18 cellular contexts compared by ENCODE assay signal in genomic region chr12:116529686-116530085, GRCh38. TPM values are rescaled to one million over a fixed set of nuclear protein-coding genes. Genes with fewer than 3 reads are reported as not detected.
"Had no signal": no experiment of that assay in that cellular context is flagged by ENCODE, and none has a peak within 500 bp of the region (broad histone marks: within the 10 kb centered on the region; RNA-seq: fewer than 3 reads in every experiment).

No MANE protein-coding gene starts in this region.

- H3K36me3 Mint-ChIP-seq: activated naive CD4-positive, alpha-beta T cell treated with anti-CD3 and anti-CD28 coated beads, Interleukin-2, amount 50 U/mL, for 24 hours; mesothelial cell of epicardium; natural killer cell treated with Interleukin-12 subunit alpha and Interleukin-12 subunit beta and Interleukin-15 and Interleukin-18, amount 100 ng/mL, for 72 hours had no signal

- ATAC-seq: left lobe of liver; natural killer cell treated with Interleukin-12 subunit alpha and Interleukin-12 subunit beta and Interleukin-15 and Interleukin-18, amount 100 ng/mL, for 72 hours; sciatic nerve had no signal

- H3K4me3 Mint-ChIP-seq: activated naive CD4-positive, alpha-beta T cell treated with anti-CD3 and anti-CD28 coated beads, Interleukin-2, amount 50 U/mL, for 24 hours; mesothelial cell of epicardium; natural killer cell treated with Interleukin-12 subunit alpha and Interleukin-12 subunit beta and Interleukin-15 and Interleukin-18, amount 100 ng/mL, for 72 hours had no signal

- H3K36me3 ChIP-seq: tibial artery had no signal

- H3K4me3 ChIP-seq: lung, tibial artery had no signal

- H3K27ac Mint-ChIP-seq: activated naive CD4-positive, alpha-beta T cell treated with anti-CD3 and anti-CD28 coated beads, Interleukin-2, amount 50 U/mL, for 24 hours; natural killer cell treated with Interleukin-12 subunit alpha and Interleukin-12 subunit beta and Interleukin-15 and Interleukin-18, amount 100 ng/mL, for 72 hours had no signal

- H3K9me3 ChIP-seq: tibial artery had no signal

- H3K27me3 Mint-ChIP-seq: activated naive CD4-positive, alpha-beta T cell treated with anti-CD3 and anti-CD28 coated beads, Interleukin-2, amount 50 U/mL, for 24 hours had no signal

- DNase-seq: activated CD4-positive, alpha-beta T cell treated with anti-CD3 and anti-CD28 coated beads for 1 hour; activated CD8-positive, alpha-beta memory T cell treated with anti-CD3 and anti-CD28 coated beads for 24 hours; activated CD8-positive, alpha-beta memory T cell treated with anti-CD3 and anti-CD28 coated beads, Interleukin-2, amount 50 U/mL, for 48 hours; activated effector memory CD4-positive, alpha-beta T cell treated with Interleukin-2 at 50 U/mL for 16 hours; activated T-cell treated with anti-CD3 and anti-CD28 coated beads, Interleukin-2, amount 50 U/mL, for 48 hours; effector CD4-positive, alpha-beta T cell; glutamatergic neuron; kidney; nucleus accumbens; stimulated activated CD8-positive, alpha-beta memory T cell treated with anti-CD3 and anti-CD28 coated beads, Interleukin-4, amount 100 ng/mL, for 48 hours; stimulated activated naive CD4-positive, alpha-beta T cell treated with Interleukin-2 at 50 U/mL for 16 hours; tibial artery had no signal

- H3K27me3 ChIP-seq: tibial artery had no signal

RNA-seq across cellular contexts. Expression of gene MAP1LC3B2, which starts 29.5 kb away (rescaled TPM):
- total RNA-seq: left lobe of liver had no signal
